ENCODE assay signal across 8 cellular contexts in the genomic region with DNA sequence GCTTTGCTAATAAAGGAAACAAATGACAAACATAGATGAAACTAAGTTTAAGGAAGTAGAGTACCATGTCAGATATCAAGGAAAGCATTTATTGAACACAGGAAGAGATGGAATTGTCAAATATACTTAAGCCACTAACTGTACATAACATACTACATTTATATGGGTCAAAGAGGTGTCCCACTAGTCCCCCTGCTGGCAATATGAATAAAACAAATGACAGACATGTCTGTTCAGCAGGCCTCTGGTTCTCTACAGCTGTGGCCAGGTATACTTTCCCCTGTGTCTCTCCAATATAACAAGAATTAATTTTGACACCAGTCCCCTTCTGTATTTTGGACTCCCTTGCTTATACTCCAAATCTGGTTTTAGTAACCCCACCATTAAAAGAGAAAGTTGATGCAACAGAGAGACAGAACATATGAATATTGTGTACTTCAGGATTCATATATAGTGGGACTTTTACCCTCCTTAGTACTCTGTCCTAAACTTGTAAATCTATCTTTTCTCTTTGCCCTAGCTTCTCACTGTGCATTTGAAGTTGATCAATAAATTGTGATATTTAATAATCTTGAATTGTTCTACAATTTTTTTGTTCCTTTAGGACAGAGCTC. TPM values are rescaled to one million over a fixed set of nuclear protein-coding genes. Genes with fewer than 3 reads are reported as not detected.
A peak's percentile ranks its signal among the peaks of the same experiment; 100 is the strongest.
DNase-seq lines count a peak whose midpoint lies in the region; ATAC-seq and TF ChIP-seq lines count a peak whose summit lies in the region.

No MANE protein-coding gene starts in this region.

- H3K4me3 ChIP-seq in choroid plexus epithelial cell (ENCODE audit: low read depth, low read length) = no peak overlapping the region
- no peak overlapping the region for H3K4me3 ChIP-seq in neural progenitor cell
- no peak overlapping the region for H3K4me3 ChIP-seq in transverse colon

- H3K36me3 Mint-ChIP-seq in neural progenitor cell = no peaks in the 10 kb centered on the region

- intact Hi-C loops in transverse colon (cut with DNase I; ENCODE audit: low total_unique reads) = no loop called here

- TF ChIP-seq POLR2A in transverse colon (IDR thresholded peaks at IDR 0.05) = no peak

- H3K27ac ChIP-seq in neural progenitor cell (no peak overlapping the region), transverse colon (no peak overlapping the region)

- no peaks in the 10 kb centered on the region for H4K20me1 ChIP-seq in neural progenitor cell (ENCODE audit: low read depth)

- H3K79me2 ChIP-seq in neural progenitor cell (ENCODE audit: low read depth) = no peaks in the 10 kb centered on the region

- no peaks in the 10 kb centered on the region for H3K4me1 Mint-ChIP-seq in neural progenitor cell

- TF ChIP-seq CTCF in choroid plexus epithelial cell (conservative IDR thresholded peaks at IDR 0.05; ENCODE audit: low read depth, low read length) (peak; percentile 70), neural progenitor cell (IDR thresholded peaks at IDR 0.05) (peak; percentile 36), transverse colon (IDR thresholded peaks at IDR 0.05) (peak in 2 of 5 experiments; percentile 37 to 39)

- peaks cover 4% of the 10 kb centered on the region for H3K9me3 Mint-ChIP-seq in neural progenitor cell

- TF ChIP-seq EP300 in transverse colon (IDR thresholded peaks at IDR 0.05; ENCODE audit: low read depth) = no peak

- in situ Hi-C loops in transverse colon (cut with MboI; ENCODE audit: low pct_ligation_motif_present in 1 of 4, low pct_unique_long_range_greater_than_20kb in 1 of 4, low sequenced_read_pairs in 3 of 4) = loop anchor here in 2 of 4 donors (25.0 kb wide), 2 partner anchors 581 to 781 kb away; no protein-coding TSS in a partner anchor

- H3F3A ChIP-seq in neural progenitor cell (ENCODE audit: low read depth) = peaks cover 13% of the 10 kb centered on the region

- peak; percentile 53 for DNase-seq in COLO829 (ENCODE audit: low spot score)
- DNase-seq in NCI-H146 (lab: John Stamatoyannopoulos, UW) = peak; percentile 45
- peak; percentile 72 for DNase-seq in choroid plexus epithelial cell (ENCODE audit: low read depth)
- no peak for DNase-seq in neural progenitor cell (ENCODE audit: low spot score)
- no peak for DNase-seq in cortex of kidney (lab: John Stamatoyannopoulos, UW)
- no peak for DNase-seq in transverse colon

- H3K27ac Mint-ChIP-seq in neural progenitor cell = no peak overlapping the region

- no peak overlapping the region for H3K9ac ChIP-seq in neural progenitor cell

- H3K4me3 Mint-ChIP-seq in neural progenitor cell = no peak overlapping the region

- H3K4me1 ChIP-seq in neural progenitor cell (no peaks in the 10 kb centered on the region), transverse colon (peaks cover 0 to 6% (median 0%) of the 10 kb centered on the region in 4 donors)

- no peak overlapping the region for H3K4me2 ChIP-seq in neural progenitor cell

- ATAC-seq in GM21390 (IDR thresholded peaks at IDR 0.05; ENCODE audit: unreplicated experiment) (peak; percentile 53), GM21515 (IDR thresholded peaks at IDR 0.05; ENCODE audit: unreplicated experiment) (no peak)

- H3K27me3 ChIP-seq in neural progenitor cell (no peaks in the 10 kb centered on the region), transverse colon (no peaks in the 10 kb centered on the region)

- peaks cover under 1% of the 10 kb centered on the region for H3K27me3 Mint-ChIP-seq in neural progenitor cell (ENCODE audit: insufficient read depth, low read depth)

- H3K9me3 ChIP-seq in neural progenitor cell (ENCODE audit: low read depth) (no peaks in the 10 kb centered on the region), transverse colon (peaks cover 0 to 5% of the 10 kb centered on the region in 2 donors)

- no peaks in the 10 kb centered on the region for H3K36me3 ChIP-seq in neural progenitor cell
- H3K36me3 ChIP-seq in transverse colon = no peaks in the 10 kb centered on the region

- H2AFZ ChIP-seq in neural progenitor cell (replicated peaks) = no peak overlapping the region

RNA-seq across cellular contexts. Expression of a gene that starts 42.9 kb away (rescaled TPM):
- total RNA-seq in neural progenitor cell (ENCODE audit: low replicate concordance) (0.34 and 1.6 TPM in 2 replicates), transverse colon (10 to 100 TPM; 11.5 to 59.2 (median 31.5) TPM)

Comparison
In these comparisons a context has a peak if more than half of its experiments do, and no peak if none do; other contexts are left out.
1. DNase-seq: peak in COLO829 (single experiment), NCI-H146 (single experiment) and choroid plexus epithelial cell (single experiment); none in neural progenitor cell (single experiment), cortex of kidney (single experiment) and transverse colon (single experiment).